In the genomic region with DNA sequence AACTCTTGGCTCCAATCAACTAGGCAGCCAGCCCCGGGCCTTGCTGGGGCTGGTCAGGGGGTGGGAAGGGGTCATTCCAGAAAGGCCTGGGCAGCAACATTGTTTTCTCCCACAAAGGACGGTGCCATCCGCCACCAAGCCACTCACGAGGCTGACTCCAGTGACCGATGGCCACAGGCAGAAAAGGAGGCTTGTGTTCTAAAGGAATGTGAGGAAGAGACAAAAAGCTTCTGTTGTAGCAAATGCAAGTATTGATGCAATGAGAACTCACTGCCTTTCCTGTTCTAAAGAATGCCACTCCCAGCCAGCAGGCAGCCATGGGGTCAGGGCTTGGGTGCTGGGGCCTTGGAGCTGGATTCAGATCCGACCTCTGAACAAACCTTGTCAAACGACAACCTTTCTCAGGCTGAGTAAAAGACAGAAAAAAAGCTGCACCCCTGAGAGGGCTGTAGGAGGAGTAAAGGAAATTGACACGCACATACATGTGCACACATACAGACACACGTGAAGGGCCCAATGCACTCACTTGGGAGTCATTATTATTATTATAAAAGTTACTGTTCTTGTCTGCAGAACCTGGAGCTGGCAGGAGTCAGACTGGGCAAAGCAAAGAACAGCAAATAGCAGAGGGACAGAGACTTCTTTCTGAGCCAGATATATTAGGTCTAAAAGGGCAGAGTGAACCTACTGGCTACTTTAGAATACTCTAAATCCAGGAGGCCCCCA, we compare ENCODE assay signal across 9 cellular contexts. TPM values are rescaled to one million over a fixed set of nuclear protein-coding genes. Genes with fewer than 3 reads are reported as not detected.
DNase-seq lines count a peak whose midpoint lies in the region; TF ChIP-seq lines count a peak whose summit lies in the region.
"Had no signal": no experiment of that assay in that cellular context is flagged by ENCODE, and none has a peak within 500 bp of the region (broad histone marks: within the 10 kb centered on the region; RNA-seq: fewer than 3 reads in every experiment).

No MANE protein-coding gene starts in this region.

- no peaks in the 10 kb centered on the region for H4K20me1 ChIP-seq in OCI-LY7 (ENCODE audit: insufficient read depth, low read length)

- H3K4me1 Mint-ChIP-seq in IgD-negative memory B cell (peaks cover 0 to 5% (median 0%) of the 10 kb centered on the region in 3 donors), nephron (peaks cover 7% of the 10 kb centered on the region)

- H3K9ac ChIP-seq in colonic mucosa (ENCODE audit: low read depth in 2 of 2, low read length in 2 of 2): no peak overlapping the region

- no peak overlapping the region for H3K4me2 ChIP-seq in OCI-LY7 (ENCODE audit: low read length)

- POLR2A ChIA-PET in OCI-LY7 (lab: Charles Lee): interaction anchor here (2.2 kb wide), 1 partner anchor 13 kb away, joined by 6 read pairs; no protein-coding TSS in a partner anchor

- peak overlapping the region in 1 of 4 donors; percentile 23 for H3K4me3 Mint-ChIP-seq in IgD-negative memory B cell
- H3K4me3 Mint-ChIP-seq in nephron: no peak overlapping the region

- H3K4me1 ChIP-seq in colonic mucosa (no peaks in the 10 kb centered on the region), OCI-LY7 (ENCODE audit: insufficient read depth, low read length, poor library complexity, severe bottlenecking) (no peaks in the 10 kb centered on the region)
- H3K4me1 ChIP-seq: HAP-1 had no signal

- H3K27ac Mint-ChIP-seq in IgD-negative memory B cell: peak overlapping the region; percentile 32 to 59 (median 39)
- H3K27ac Mint-ChIP-seq in nephron: peak overlapping the region; percentile 74 to 92 (median 84)

- peak overlapping the region; percentile 11 for H3K27ac ChIP-seq in colonic mucosa
- H3K27ac ChIP-seq in OCI-LY7 (ENCODE audit: low read depth, low read length, poor library complexity, severe bottlenecking): no peak overlapping the region

- CTCF ChIA-PET in OCI-LY7 (lab: Charles Lee; ENCODE audit: unreplicated experiment): no interaction called here

- H3K27me3 ChIP-seq in colonic mucosa: no peaks in the 10 kb centered on the region

- intact Hi-C loops in colonic mucosa (cut with DNase I): no loop called here
- intact Hi-C loops in OCI-LY7 (cut with micrococcal nuclease; ENCODE audit: unreplicated experiment): no loop called here

- H3K36me3 Mint-ChIP-seq in IgD-negative memory B cell (no peaks in the 10 kb centered on the region), nephron (ENCODE audit: low read depth) (no peaks in the 10 kb centered on the region)

- TF ChIP-seq CTCF in colonic mucosa (IDR thresholded peaks at IDR 0.05) (no peak), nephron (IDR thresholded peaks at IDR 0.05; ENCODE audit: unreplicated experiment in 3 of 3) (no peak), OCI-LY7 (conservative IDR thresholded peaks at IDR 0.05; ENCODE audit: low read length) (no peak)

- H3K9me2 ChIP-seq in OCI-LY7 (ENCODE audit: insufficient read depth, low read length): no peaks in the 10 kb centered on the region

- no peaks in the 10 kb centered on the region for H3K79me2 ChIP-seq in OCI-LY7 (ENCODE audit: insufficient read depth, low read depth, low read length)

- no TSS peak for BruUV-seq in OCI-LY7 (replicated peaks; lab: Mats Ljungman, UMichigan)

- H3K36me3 ChIP-seq in colonic mucosa (no peaks in the 10 kb centered on the region), OCI-LY7 (ENCODE audit: insufficient read depth, low read length) (no peaks in the 10 kb centered on the region)
- H3K36me3 ChIP-seq: HAP-1 had no signal

- H3K9me3 ChIP-seq in colonic mucosa (peaks cover 4% of the 10 kb centered on the region), OCI-LY7 (ENCODE audit: low read length) (peaks cover 12% of the 10 kb centered on the region)

- H3K9me3 Mint-ChIP-seq in IgD-negative memory B cell: peaks cover 0 to 12% (median 9%) of the 10 kb centered on the region in 3 donors
- peaks cover 12% of the 10 kb centered on the region for H3K9me3 Mint-ChIP-seq in nephron

- DNase-seq in Ammon's horn (ENCODE audit: low spot score) (peak; percentile 93), colonic mucosa (no peak), OCI-LY7 (ENCODE audit: low spot score) (no peak), NCI-H446 (lab: John Stamatoyannopoulos, UW) (no peak), germinal center (ENCODE audit: low spot score) (no peak)
- DNase-seq in stimulated activated CD8-positive, alpha-beta memory T cell treated with anti-CD3 and anti-CD28 coated beads, Interleukin-4, amount 100 ng/mL, for 48 hours: no peak

- H3K27me3 Mint-ChIP-seq in IgD-negative memory B cell (peaks cover 10% of the 10 kb centered on the region), nephron (ENCODE audit: low read depth) (peaks cover 6% of the 10 kb centered on the region)

- H2AFZ ChIP-seq in OCI-LY7 (ENCODE audit: low read length): no peak overlapping the region

- H3K4me3 ChIP-seq in colonic mucosa (no peak overlapping the region), OCI-LY7 (ENCODE audit: low read depth, low read length, poor library complexity, severe bottlenecking) (no peak overlapping the region)
- H3K4me3 ChIP-seq: HAP-1 had no signal

RNA-seq across cellular contexts. Expression of a gene that starts 13.9 kb away (rescaled TPM):
- polyA plus RNA-seq in IgD-negative memory B cell: 108 TPM
- total RNA-seq in colonic mucosa (10 to 100 TPM; 60.9 to 67.8 TPM), OCI-LY7 (2022) (32.8 and 34.3 TPM in 2 replicates)
- total RNA-seq in OCI-LY7 (2014; rRNA removed; shearing (Covaris generic)): 30.5 and 46.4 TPM in 2 replicates

RNA-seq across cellular contexts. Expression of a gene that starts 16.7 kb away (rescaled TPM):
- polyA plus RNA-seq in IgD-negative memory B cell: 4.2 TPM
- total RNA-seq in colonic mucosa (1 to 10 TPM; 3.3 to 8.2 TPM), OCI-LY7 (2022) (not detected in 2 replicates)
- not detected in 2 replicates for total RNA-seq in OCI-LY7 (2014; rRNA removed; shearing (Covaris generic))

Comparison
In these comparisons a context has a peak if more than half of its experiments do, and no peak if none do; other contexts are left out.
1. RNA of a gene that starts 16.7 kb away (total RNA-seq): 3.3 to 8.2 TPM in colonic mucosa; not detected in OCI-LY7; every median in the first group is over 4 times any median in the second.